15 cellular contexts compared by ENCODE assay signal in the genomic region with DNA sequence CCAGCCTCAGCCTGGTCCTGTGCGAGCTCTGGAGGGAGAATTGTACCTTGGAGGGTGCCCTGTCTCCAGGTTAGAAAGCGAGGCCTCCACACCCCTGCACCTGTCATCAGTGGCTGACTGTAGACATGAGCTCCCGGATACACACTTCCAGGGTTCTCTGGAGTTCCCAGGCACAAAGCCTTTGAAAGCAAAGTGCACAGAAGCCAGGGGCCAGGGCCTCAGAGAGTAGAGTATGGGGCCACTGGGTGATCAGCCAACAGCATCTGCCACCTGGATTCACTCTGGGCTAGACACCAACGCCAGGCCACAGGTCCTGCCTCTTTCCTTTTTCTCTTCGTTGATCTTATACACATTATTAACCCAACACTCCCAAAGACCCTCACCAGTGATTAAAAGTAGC.
A peak's percentile ranks its signal among the peaks of the same experiment; 100 is the strongest.
DNase-seq lines count a peak whose midpoint lies in the region; ATAC-seq and TF ChIP-seq lines count a peak whose summit lies in the region.
"Had no signal": no experiment of that assay in that cellular context is flagged by ENCODE, and none has a peak within 500 bp of the region (broad histone marks: within the 10 kb centered on the region; RNA-seq: fewer than 3 reads in every experiment).

No MANE protein-coding gene starts in this region.

- no peak overlapping the region for H3K4me3 Mint-ChIP-seq in activated CD8-positive, alpha-beta memory T cell treated with anti-CD3 and anti-CD28 coated beads, Interleukin-2, amount 10 ng/mL, durations not matched to agents 7 days and 5 days
- no peak overlapping the region for H3K4me3 Mint-ChIP-seq in osteocyte (ENCODE audit: unreplicated experiment)
- H3K4me3 Mint-ChIP-seq: CD4-positive, alpha-beta memory T cell had no signal

- H3K27me3 Mint-ChIP-seq in activated CD8-positive, alpha-beta memory T cell treated with anti-CD3 and anti-CD28 coated beads, Interleukin-2, amount 10 ng/mL, durations not matched to agents 7 days and 5 days, result no peaks in the 10 kb centered on the region
- H3K27me3 Mint-ChIP-seq in osteocyte (ENCODE audit: unreplicated experiment), result no peaks in the 10 kb centered on the region
- H3K27me3 Mint-ChIP-seq: CD4-positive, alpha-beta memory T cell had no signal

- CTCF ChIA-PET in activated CD8-positive, alpha-beta memory T cell treated with anti-CD3 and anti-CD28 coated beads, Interleukin-2, amount 10 ng/mL, durations not matched to agents 7 days and 5 days (lab: Charles Lee), result no interaction called here

- H3K27ac Mint-ChIP-seq in activated CD8-positive, alpha-beta memory T cell treated with anti-CD3 and anti-CD28 coated beads, Interleukin-2, amount 10 ng/mL, durations not matched to agents 7 days and 5 days, result no peak overlapping the region
- no peak overlapping the region for H3K27ac Mint-ChIP-seq in osteocyte (ENCODE audit: unreplicated experiment)
- H3K27ac Mint-ChIP-seq: CD4-positive, alpha-beta memory T cell had no signal

- H3K4me1 Mint-ChIP-seq in activated CD8-positive, alpha-beta memory T cell treated with anti-CD3 and anti-CD28 coated beads, Interleukin-2, amount 10 ng/mL, durations not matched to agents 7 days and 5 days, result no peaks in the 10 kb centered on the region
- no peaks in the 10 kb centered on the region for H3K4me1 Mint-ChIP-seq in osteocyte (ENCODE audit: unreplicated experiment)

- H3K36me3 Mint-ChIP-seq in activated CD8-positive, alpha-beta memory T cell treated with anti-CD3 and anti-CD28 coated beads, Interleukin-2, amount 10 ng/mL, durations not matched to agents 7 days and 5 days, result peaks cover 1% of the 10 kb centered on the region
- H3K36me3 Mint-ChIP-seq in osteocyte (ENCODE audit: unreplicated experiment), result no peaks in the 10 kb centered on the region
- H3K36me3 Mint-ChIP-seq: CD4-positive, alpha-beta memory T cell had no signal

- no peaks in the 10 kb centered on the region for H3K9me3 Mint-ChIP-seq in activated CD8-positive, alpha-beta memory T cell treated with anti-CD3 and anti-CD28 coated beads, Interleukin-2, amount 10 ng/mL, durations not matched to agents 7 days and 5 days (ENCODE audit: low read depth)
- H3K9me3 Mint-ChIP-seq in osteocyte (ENCODE audit: unreplicated experiment), result no peaks in the 10 kb centered on the region

- no peak for ATAC-seq in activated CD8-positive, alpha-beta memory T cell treated with anti-CD3 and anti-CD28 coated beads, Interleukin-2, amount 10 ng/mL, durations not matched to agents 7 days and 5 days
- no peak for ATAC-seq in esophagus mucosa
- no peak for ATAC-seq in HG02571 (IDR thresholded peaks at IDR 0.05; ENCODE audit: unreplicated experiment)

- DNase-seq in activated CD8-positive, alpha-beta memory T cell treated with anti-CD3 and anti-CD28 coated beads, Interleukin-2, amount 10 ng/mL, durations not matched to agents 7 days and 5 days, result peak; percentile 33
- DNase-seq in osteocyte (ENCODE audit: extremely low spot score, unreplicated experiment), result peak; percentile 73
- DNase-seq in ureter (ENCODE audit: low spot score), result peak; percentile 24
- no peak for DNase-seq in posterior cingulate gyrus
- DNase-seq: C1 segment of cervical spinal cord; Calu3; CD4-positive, alpha-beta memory T cell; COR-L47; DMS53; DMS79 treated with DMSO at 0.1 percent for 48 hours; GM23248; H7; HCEC 1CT had no signal

- no peak for TF ChIP-seq CTCF in osteocyte (IDR thresholded peaks at IDR 0.05)

- intact Hi-C loops in posterior cingulate gyrus (cut with DNase I), result no loop called here

Comparison
In these comparisons a context has a peak if more than half of its experiments do, and no peak if none do; other contexts are left out.
1. DNase-seq: peak in activated CD8-positive, alpha-beta memory T cell treated with anti-CD3 and anti-CD28 coated beads, Interleukin-2, amount 10 ng/mL, durations not matched to agents 7 days and 5 days (single experiment), osteocyte (single experiment) and ureter (single experiment); none in posterior cingulate gyrus (0 of 10).